In the genomic region with DNA sequence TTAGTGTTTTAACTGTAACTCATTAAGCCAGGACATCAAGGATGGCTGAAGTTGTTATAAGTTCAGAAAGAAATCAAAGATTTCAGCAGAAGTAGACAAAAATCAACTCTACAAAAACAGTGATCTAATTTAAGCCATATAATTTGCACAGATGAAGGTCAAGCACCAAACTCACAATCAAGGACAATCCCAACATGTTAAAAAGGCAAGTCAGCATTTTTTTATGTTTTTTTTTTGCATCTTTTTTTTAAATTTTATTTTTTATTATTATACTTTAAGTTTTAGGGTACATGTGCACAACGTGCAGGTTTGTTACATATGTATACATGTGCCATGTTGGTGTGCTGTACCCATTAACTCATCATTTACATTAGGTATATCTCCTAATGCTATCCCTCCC, we compare ENCODE assay signal across 10 cellular contexts. TPM values are rescaled to one million over a fixed set of nuclear protein-coding genes. Genes with fewer than 3 reads are reported as not detected.
"Had no signal": no experiment of that assay in that cellular context is flagged by ENCODE, and none has a peak within 500 bp of the region (broad histone marks: within the 10 kb centered on the region; RNA-seq: fewer than 3 reads in every experiment).

No MANE protein-coding gene starts in this region.

RNA-seq across cellular contexts. Expression of gene NT5DC4, which starts 4.7 kb away (rescaled TPM):
- total RNA-seq: LHCN-M2; MCF 10A; NCI-H460; OCI-LY7; Right ventricle myocardium inferior; RPMI7951; SJCRH30; SK-MEL-5; T-cell; T-helper 1 cell treated with Interleukin-12 subunit alpha and Interleukin-12 subunit beta and Interleukin-4 antibody, amounts not matched to agents 30 ng/mL and 1 ng/mL, for 36 hours had no signal
